In the genomic region with DNA sequence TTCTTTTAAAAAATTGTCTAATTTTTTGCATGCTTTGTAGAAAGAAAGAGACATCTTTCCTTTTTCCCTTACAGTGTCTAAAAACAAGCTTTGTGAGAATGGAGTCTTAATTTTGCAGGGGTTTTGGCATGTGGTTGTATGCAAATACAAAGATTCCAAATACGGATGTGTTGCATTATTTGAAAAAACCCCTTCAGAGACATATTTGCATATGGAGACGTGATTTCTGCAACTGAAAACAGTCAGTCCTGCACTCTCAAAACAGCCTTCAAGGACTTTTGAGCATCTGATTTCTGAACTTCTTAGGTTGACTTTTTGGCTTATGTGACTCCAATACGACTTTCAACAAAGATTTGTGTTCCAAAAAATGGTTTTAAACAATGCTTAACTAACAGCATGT, we compare ENCODE assay signal across 8 cellular contexts. TPM values are rescaled to one million over a fixed set of nuclear protein-coding genes. Genes with fewer than 3 reads are reported as not detected.
DNase-seq lines count a peak whose midpoint lies in the region; ATAC-seq and TF ChIP-seq lines count a peak whose summit lies in the region.

No MANE protein-coding gene starts in this region.

- H3K27me3 Mint-ChIP-seq in endodermal cell (ENCODE audit: insufficient read depth) = peaks cover 2% of the 10 kb centered on the region
- no peaks in the 10 kb centered on the region for H3K27me3 Mint-ChIP-seq in endothelial cell (ENCODE audit: unreplicated experiment)

- H3K4me3 ChIP-seq in endodermal cell (ENCODE audit: low read length) = no peak overlapping the region

- H3K4me1 Mint-ChIP-seq in endodermal cell (peaks cover 10% of the 10 kb centered on the region), endothelial cell (ENCODE audit: unreplicated experiment) (peaks cover 15% of the 10 kb centered on the region)

- in situ Hi-C loops in GM13976 (cut with MboI; ENCODE audit: low sequenced_read_pairs, unreplicated experiment) = no loop called here

- H3K4me1 ChIP-seq in endodermal cell (ENCODE audit: control insufficient read depth, insufficient read depth, low read length) = no peaks in the 10 kb centered on the region

- no peak for TF ChIP-seq CTCF in GM13976 (IDR thresholded peaks at IDR 0.05; ENCODE audit: borderline replicate concordance, control extremely low read depth, extremely low read depth, insufficient read depth, missing control alignments)
- no peak for TF ChIP-seq CTCF in endodermal cell (conservative IDR thresholded peaks at IDR 0.05)
- TF ChIP-seq CTCF in endothelial cell (IDR thresholded peaks at IDR 0.05; ENCODE audit: unreplicated experiment) = no peak

- peak; percentile 71 for ATAC-seq in GM19463 (IDR thresholded peaks at IDR 0.05; ENCODE audit: unreplicated experiment)
- peak; percentile 88 for ATAC-seq in HG03095 (IDR thresholded peaks at IDR 0.05; ENCODE audit: unreplicated experiment)

- H3K36me3 ChIP-seq in endodermal cell (ENCODE audit: control insufficient read depth, insufficient read depth, low read length) = no peaks in the 10 kb centered on the region

- DNase-seq in GM13976 (ENCODE audit: low spot score) (peak; percentile 54), endodermal cell (peak; percentile 14), NCI-H748 treated with DMSO at 0.1 percent for 48 hours (lab: John Stamatoyannopoulos, UW) (no peak), endothelial cell (ENCODE audit: low spot score) (no peak)
- no peak for DNase-seq in effector CD4-positive, alpha-beta T cell
- DNase-seq in activated CD4-positive, alpha-beta T cell treated with anti-CD3 and anti-CD28 coated beads for 4 hours = no peak

- peaks cover 8% of the 10 kb centered on the region for H3K9me3 ChIP-seq in endodermal cell (ENCODE audit: control insufficient read depth, low read length)

- 64% methylated on average over 3 of the region's 3 CpGs for WGBS in endodermal cell (ENCODE audit: insufficient coverage in 1 of 2, insufficient read length in 1 of 2), 2 experiments

- H3K4me3 Mint-ChIP-seq in endodermal cell (no peak overlapping the region), endothelial cell (ENCODE audit: unreplicated experiment) (no peak overlapping the region)

- H3K27me3 ChIP-seq in endodermal cell (ENCODE audit: control insufficient read depth, insufficient read depth, low read length, poor library complexity, severe bottlenecking) = peaks cover 1% of the 10 kb centered on the region

- H3K9me3 Mint-ChIP-seq in endodermal cell (peaks cover 10% of the 10 kb centered on the region), endothelial cell (ENCODE audit: unreplicated experiment) (no peaks in the 10 kb centered on the region)

- H3K27ac Mint-ChIP-seq in endodermal cell (no peak overlapping the region), endothelial cell (ENCODE audit: unreplicated experiment) (no peak overlapping the region)

- no peak overlapping the region for H3K9ac ChIP-seq in endodermal cell (ENCODE audit: extremely low read depth, low read length, poor library complexity, severe bottlenecking)

- H3K27ac ChIP-seq in endodermal cell (ENCODE audit: low read depth, low read length) = no peak overlapping the region

- H3K36me3 Mint-ChIP-seq in endodermal cell (ENCODE audit: low read depth) (no peaks in the 10 kb centered on the region), endothelial cell (ENCODE audit: low read depth, unreplicated experiment) (no peaks in the 10 kb centered on the region)

RNA-seq across cellular contexts. Expression of a gene that starts 7.8 kb away (rescaled TPM):
- total RNA-seq in endodermal cell (under 1 TPM; 0.27 to 0.59 TPM), endothelial cell (ENCODE audit: unreplicated experiment) (4.9 TPM)
- 0.36 TPM for polyA plus RNA-seq in endodermal cell (2013, experiment 1 of 2)
- 0.37 TPM for polyA plus RNA-seq in endodermal cell (2013, experiment 2 of 2)

RNA-seq across cellular contexts. Expression of a gene that starts 27.0 kb away (rescaled TPM):
- 10 to 100 TPM; 18.7 to 21.9 TPM for total RNA-seq in endodermal cell
- polyA plus RNA-seq in endodermal cell (2013, experiment 1 of 2) = 65.3 TPM
- polyA plus RNA-seq in endodermal cell (2013, experiment 2 of 2) = 46.0 TPM
- total RNA-seq in endothelial cell (ENCODE audit: unreplicated experiment) = 52.5 TPM

Comparison
In these comparisons a context has a peak if more than half of its experiments do, and no peak if none do; other contexts are left out.
1. DNase-seq: peak in GM13976 (single experiment) and endodermal cell (single experiment); none in NCI-H748 treated with DMSO at 0.1 percent for 48 hours (single experiment), endothelial cell (single experiment), effector CD4-positive, alpha-beta T cell (single experiment) and activated CD4-positive, alpha-beta T cell treated with anti-CD3 and anti-CD28 coated beads for 4 hours (0 of 2).